28 cellular contexts compared by ENCODE assay signal in the genomic region with DNA sequence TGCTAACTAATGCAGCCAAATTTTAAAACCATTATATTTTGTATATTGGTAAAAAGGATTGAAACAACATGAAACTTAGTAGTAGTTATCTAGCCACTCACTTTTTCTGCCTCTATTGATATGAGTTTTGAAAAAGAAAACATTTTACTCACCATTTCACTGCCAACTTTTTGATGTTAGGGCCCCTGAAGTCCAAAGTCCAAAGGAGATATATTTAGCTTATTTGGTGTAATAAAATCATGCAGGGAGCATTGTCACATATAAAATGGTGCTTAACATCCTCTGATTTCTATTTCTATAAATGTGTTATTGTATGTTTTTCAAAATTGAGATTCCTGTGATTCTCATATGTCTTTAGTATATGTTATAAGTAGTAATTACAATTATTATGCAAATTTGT. TPM values are rescaled to one million over a fixed set of nuclear protein-coding genes. Genes with fewer than 3 reads are reported as not detected.
"Had no signal": no experiment of that assay in that cellular context is flagged by ENCODE, and none has a peak within 500 bp of the region (broad histone marks: within the 10 kb centered on the region; RNA-seq: fewer than 3 reads in every experiment).

No MANE protein-coding gene starts in this region.

- H3K27ac ChIP-seq: brain microvascular endothelial cell, cardiac muscle cell, VCaP had no signal

- H3K27me3 ChIP-seq: brain microvascular endothelial cell, cardiac muscle cell had no signal

- H3K36me3 Mint-ChIP-seq: activated naive CD8-positive, alpha-beta T cell; T-cell had no signal

- H3K36me3 ChIP-seq: brain microvascular endothelial cell, cardiac muscle cell had no signal

- H3K27me3 Mint-ChIP-seq: activated naive CD8-positive, alpha-beta T cell had no signal

- H3K27ac Mint-ChIP-seq: activated CD4-positive, alpha-beta memory T cell treated with anti-CD3 and anti-CD28 coated beads, Interleukin-2, amount 10 ng/mL, durations not matched to agents 7 days and 5 days; activated CD4-positive, alpha-beta T cell treated with anti-CD3 and anti-CD28 coated beads, Interleukin-2, amount 10 ng/mL, durations not matched to agents 7 days and 5 days; activated naive CD4-positive, alpha-beta T cell treated with anti-CD3 and anti-CD28 coated beads for 36 hours; activated naive CD8-positive, alpha-beta T cell; activated T-helper 17 cell treated with anti-CD3 and anti-CD28 coated beads, Interleukin-2, amount 50 U/mL, for 72 hours; T-cell had no signal

- ATAC-seq: activated T-helper 17 cell treated with anti-CD3 and anti-CD28 coated beads, Interleukin-2, amount 50 U/mL, for 72 hours; T-cell had no signal

- H3K4me3 ChIP-seq: cardiac muscle cell had no signal

- FAIRE-seq: astrocyte had no signal

- H3K4me1 Mint-ChIP-seq: activated CD4-positive, alpha-beta memory T cell treated with anti-CD3 and anti-CD28 coated beads, Interleukin-2, amount 10 ng/mL, durations not matched to agents 7 days and 5 days; activated CD4-positive, alpha-beta T cell treated with anti-CD3 and anti-CD28 coated beads, Interleukin-2, amount 10 ng/mL, durations not matched to agents 7 days and 5 days; activated T-helper 17 cell treated with anti-CD3 and anti-CD28 coated beads, Interleukin-2, amount 50 U/mL, for 72 hours; T-cell had no signal

- DNase-seq: activated CD4-positive, alpha-beta memory T cell treated with anti-CD3 and anti-CD28 coated beads, Interleukin-2, amount 10 ng/mL, durations not matched to agents 7 days and 5 days; activated CD4-positive, alpha-beta T cell treated with anti-CD3 and anti-CD28 coated beads, Interleukin-2, amount 10 ng/mL, durations not matched to agents 7 days and 5 days; activated CD4-positive, CD25-positive, alpha-beta regulatory T cell; activated gamma-delta T cell; activated naive CD4-positive, alpha-beta T cell treated with anti-CD3 and anti-CD28 coated beads for 36 hours; activated T-cell treated with anti-CD3 and anti-CD28 coated beads for 4 hours; activated T-cell treated with anti-CD3 and anti-CD28 coated beads, Interleukin-2, amount 50 U/mL, for 48 hours; amygdala; brain microvascular endothelial cell; Kasumi-1; KBM-7; NCI-H1048; NCI-H1930; NCI-H2171 treated with DMSO at 0.1 percent for 48 hours; NCI-H226; NCI-H526 treated with DMSO at 0.1 percent for 48 hours; NCI-H82; SIG-M5; T-cell; T1000 had no signal

- H3K4me3 Mint-ChIP-seq: activated CD4-positive, alpha-beta memory T cell treated with anti-CD3 and anti-CD28 coated beads, Interleukin-2, amount 10 ng/mL, durations not matched to agents 7 days and 5 days; activated CD4-positive, alpha-beta T cell treated with anti-CD3 and anti-CD28 coated beads, Interleukin-2, amount 10 ng/mL, durations not matched to agents 7 days and 5 days; activated naive CD4-positive, alpha-beta T cell treated with anti-CD3 and anti-CD28 coated beads for 36 hours; activated naive CD8-positive, alpha-beta T cell; activated T-helper 17 cell treated with anti-CD3 and anti-CD28 coated beads, Interleukin-2, amount 50 U/mL, for 72 hours; T-cell had no signal

- H3K9me3 Mint-ChIP-seq: activated CD4-positive, alpha-beta memory T cell treated with anti-CD3 and anti-CD28 coated beads, Interleukin-2, amount 10 ng/mL, durations not matched to agents 7 days and 5 days; activated CD4-positive, alpha-beta T cell treated with anti-CD3 and anti-CD28 coated beads, Interleukin-2, amount 10 ng/mL, durations not matched to agents 7 days and 5 days; activated naive CD4-positive, alpha-beta T cell treated with anti-CD3 and anti-CD28 coated beads for 36 hours; activated T-helper 17 cell treated with anti-CD3 and anti-CD28 coated beads, Interleukin-2, amount 50 U/mL, for 72 hours; T-cell had no signal

RNA-seq across cellular contexts. Expression of a gene that starts 24.5 kb away (rescaled TPM):
- total RNA-seq: activated CD4-positive, alpha-beta memory T cell treated with anti-CD3 and anti-CD28 coated beads, Interleukin-2, amount 10 ng/mL, durations not matched to agents 7 days and 5 days; activated CD4-positive, alpha-beta T cell treated with anti-CD3 and anti-CD28 coated beads, Interleukin-2, amount 10 ng/mL, durations not matched to agents 7 days and 5 days; activated CD8-positive, alpha-beta memory T cell treated with anti-CD3 and anti-CD28 coated beads for 36 hours; activated naive CD4-positive, alpha-beta T cell treated with anti-CD3 and anti-CD28 coated beads for 36 hours; activated T-helper 17 cell treated with anti-CD3 and anti-CD28 coated beads, Interleukin-2, amount 50 U/mL, for 72 hours; cardiac muscle cell; OCI-LY7 had no signal

RNA-seq across cellular contexts. Expression of a gene that starts 36.0 kb away (rescaled TPM):
- total RNA-seq: activated CD4-positive, alpha-beta memory T cell treated with anti-CD3 and anti-CD28 coated beads, Interleukin-2, amount 10 ng/mL, durations not matched to agents 7 days and 5 days; activated CD8-positive, alpha-beta memory T cell treated with anti-CD3 and anti-CD28 coated beads for 36 hours; activated naive CD4-positive, alpha-beta T cell treated with anti-CD3 and anti-CD28 coated beads for 36 hours; cardiac muscle cell; M059J; OCI-LY7 had no signal
- polyA plus RNA-seq: cardiac muscle cell had no signal
